Comparison of ENCODE assay signal across 26 cellular contexts in the genomic region with DNA sequence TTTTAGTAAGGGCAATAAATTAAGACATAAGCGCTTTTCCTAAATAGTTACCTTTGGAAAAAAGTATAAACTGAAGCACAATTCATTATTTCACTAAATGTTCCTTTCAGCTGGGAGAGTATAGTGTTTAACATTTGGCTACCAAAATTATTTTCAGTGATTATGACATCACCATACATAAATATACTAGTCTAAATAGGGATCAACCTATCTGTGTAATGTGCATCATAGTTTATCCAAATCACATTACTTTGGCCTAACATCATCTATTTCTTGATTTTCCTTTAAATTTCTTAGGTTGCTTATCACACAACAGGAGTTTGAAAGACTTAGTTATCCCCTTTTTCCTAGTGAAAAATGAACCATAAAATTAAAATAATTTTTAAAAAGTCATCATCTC.
DNase-seq lines count a peak whose midpoint lies in the region; ATAC-seq, FAIRE-seq and TF ChIP-seq lines count a peak whose summit lies in the region.
"Had no signal": no experiment of that assay in that cellular context is flagged by ENCODE, and none has a peak within 500 bp of the region (broad histone marks: within the 10 kb centered on the region; RNA-seq: fewer than 3 reads in every experiment).

No MANE protein-coding gene starts in this region.

- H3K79me2 ChIP-seq in HepG2 (ENCODE audit: insufficient read depth, low read length) = no peaks in the 10 kb centered on the region

- CTCF ChIA-PET in HepG2 (lab: Yijun Ruan, JAX; ENCODE audit: low intra/inter-chr PET ratio, low total read pairs) = no interaction called here
- CTCF ChIA-PET in HEK293 (lab: Yijun Ruan, JAX) = no interaction called here
- CTCF ChIA-PET in Calu3 (lab: Charles Lee) = no interaction called here

- intact Hi-C loops in HepG2 (cut with micrococcal nuclease; ENCODE audit: unreplicated experiment) (no loop called here), right lobe of liver (cut with DNase I) (no loop called here), Calu3 (cut with micrococcal nuclease; ENCODE audit: unreplicated experiment) (loop anchor here (5.0 kb wide), 1 partner anchor 37 kb away; no protein-coding TSS in a partner anchor)

- no peaks in the 10 kb centered on the region for H3K36me3 Mint-ChIP-seq in Calu3 (ENCODE audit: insufficient read depth, unreplicated experiment)
- H3K36me3 Mint-ChIP-seq: CD14-positive monocyte; CD4-positive, alpha-beta memory T cell; CD4-positive, CD25-positive, alpha-beta regulatory T cell; CD8-positive, alpha-beta memory T cell had no signal

- no peak overlapping the region for H3K27ac Mint-ChIP-seq in Calu3 (ENCODE audit: unreplicated experiment)
- H3K27ac Mint-ChIP-seq: CD14-positive monocyte; CD4-positive, alpha-beta memory T cell; CD8-positive, alpha-beta memory T cell had no signal

- H3K4me3 ChIP-seq in HepG2 (replicated peaks in 1 of 3; ENCODE audit: insufficient read depth in 1 of 3, low read depth in 2 of 3, low read length in 3 of 3) = no peak overlapping the region
- H3K4me3 ChIP-seq in right lobe of liver = no peak overlapping the region
- no peak overlapping the region for H3K4me3 ChIP-seq in HEK293 (ENCODE audit: low read depth, low read length)
- H3K4me3 ChIP-seq: A549, BLaER1, GM12878 had no signal

- no peaks in the 10 kb centered on the region for H3K27me3 Mint-ChIP-seq in Calu3 (ENCODE audit: unreplicated experiment)
- H3K27me3 Mint-ChIP-seq: CD4-positive, alpha-beta memory T cell; CD4-positive, CD25-positive, alpha-beta regulatory T cell; CD8-positive, alpha-beta memory T cell had no signal

- H2AFZ ChIP-seq in HepG2 (ENCODE audit: low read length) = no peak overlapping the region

- TF ChIP-seq EP300 in HepG2 (IDR thresholded peaks at IDR 0.05; ENCODE audit: low read depth in 2 of 2, low read length in 2 of 2) = no peak
- no peak for TF ChIP-seq EP300 in HepG2 (CRISPR knock-in tag; IDR thresholded peaks at IDR 0.05; ENCODE audit: borderline replicate concordance)

- no peaks in the 10 kb centered on the region for H4K20me1 ChIP-seq in HepG2 (ENCODE audit: insufficient read depth, low read length)
- H4K20me1 ChIP-seq: BLaER1 had no signal

- 95% methylated on average over 1 of the region's 1 CpG for WGBS in HepG2 (ENCODE audit: low lambda C conversion rate)
- WGBS in right lobe of liver (ENCODE audit: insufficient coverage, low coverage, low lambda C conversion rate, missing lambda C conversion rate) = 89% methylated on average over 1 of the region's 1 CpG

- DNase-seq in HepG2 (ENCODE audit: low spot score) (no peak), right lobe of liver (no peak), Calu3 (no peak), anterior cingulate cortex (lab: John Stamatoyannopoulos, UW) (no peak)
- DNase-seq: BE2C; C1 segment of cervical spinal cord; CD4-positive, alpha-beta memory T cell; CD4-positive, CD25-positive, alpha-beta regulatory T cell; CD8-positive, alpha-beta memory T cell; COR-L47; DMS 273 treated with DMSO at 0.1 percent for 48 hours; DMS153; DMS53; DMS79; DND-41; EL; GDM1 had no signal

- ATAC-seq in HepG2 (no peak), right lobe of liver (no peak)
- ATAC-seq: A549, GM12878 had no signal

- in situ Hi-C loops in HepG2 (cut with HindIII; ENCODE audit: extremely low pct_ligation_motif_present, low pct_unique_long_range_greater_than_20kb) = no loop called here

- FAIRE-seq in HepG2 (lab: Jason Lieb, UNC) = no peak
- FAIRE-seq: A549, GM12878, GM12892, GM18507, GM19239 had no signal

- BruUV-seq in HepG2 (replicated peaks; lab: Mats Ljungman, UMichigan) (no TSS peak), Calu3 (replicated peaks; lab: Mats Ljungman, UMichigan) (no TSS peak)

- H3K27me3 ChIP-seq in HepG2 (ENCODE audit: control insufficient read depth in 1 of 2, insufficient read depth in 2 of 2, low read length in 2 of 2) = no peaks in the 10 kb centered on the region
- no peaks in the 10 kb centered on the region for H3K27me3 ChIP-seq in right lobe of liver
- H3K27me3 ChIP-seq: BE2C, BLaER1 had no signal

- POLR2A ChIA-PET in HepG2 (lab: Yijun Ruan, JAX) (no interaction called here), HEK293 (lab: Yijun Ruan, JAX) (no interaction called here)

- H3K4me2 ChIP-seq in HepG2 (ENCODE audit: low read depth, low read length) = no peak overlapping the region
- H3K4me2 ChIP-seq: A549, BLaER1 had no signal

- H3K27ac ChIP-seq in HepG2 (ENCODE audit: extremely low read length, insufficient read depth, low read length) (no peak overlapping the region), right lobe of liver (no peak overlapping the region), HEK293 (ENCODE audit: extremely low read depth, low read depth, low read length) (no peak overlapping the region)
- H3K27ac ChIP-seq: 22Rv1, A549, BLaER1 had no signal

- TF ChIP-seq CTCF in HepG2 (CRISPR knock-in tag; IDR thresholded peaks at IDR 0.05) = no peak
- TF ChIP-seq CTCF in right lobe of liver (IDR thresholded peaks at IDR 0.05) = no peak
- TF ChIP-seq CTCF in HEK293 (tag by site-specific recombination; IDR thresholded peaks at IDR 0.05) = no peak
- no peak for TF ChIP-seq CTCF in Calu3 (IDR thresholded peaks at IDR 0.05; ENCODE audit: unreplicated experiment)

- H3K9me3 Mint-ChIP-seq in Calu3 (ENCODE audit: low read depth, unreplicated experiment) = no peaks in the 10 kb centered on the region

- TF ChIP-seq POLR2A in HepG2 (IDR thresholded peaks at IDR 0.05; ENCODE audit: insufficient read depth in 1 of 2, low read depth in 2 of 2, low read length in 2 of 2) (no peak), right lobe of liver (IDR thresholded peaks at IDR 0.05) (no peak)

- H3K9me3 ChIP-seq in HepG2 (ENCODE audit: low read length) = no peaks in the 10 kb centered on the region
- no peaks in the 10 kb centered on the region for H3K9me3 ChIP-seq in right lobe of liver
- H3K9me3 ChIP-seq in HEK293 (ENCODE audit: control insufficient read depth, insufficient read depth, low read depth, low read length) = no peaks in the 10 kb centered on the region
- H3K9me3 ChIP-seq: A549, BE2C, BLaER1 had no signal

- no peak for TF ChIP-seq RAD21 in HepG2 (CRISPR knock-in tag; IDR thresholded peaks at IDR 0.05)

- no peaks in the 10 kb centered on the region for H3K36me3 ChIP-seq in HepG2 (replicated peaks in 1 of 2; ENCODE audit: control insufficient read depth in 1 of 2, insufficient read depth in 2 of 2, low read length in 2 of 2)
- no peaks in the 10 kb centered on the region for H3K36me3 ChIP-seq in right lobe of liver
- no peaks in the 10 kb centered on the region for H3K36me3 ChIP-seq in HEK293 (ENCODE audit: control insufficient read depth in 2 of 2, insufficient read depth in 1 of 2, low read length in 2 of 2)
- H3K36me3 ChIP-seq: BE2C, BLaER1 had no signal

- H3K4me1 Mint-ChIP-seq in Calu3 (ENCODE audit: low read depth, unreplicated experiment) = no peaks in the 10 kb centered on the region
- H3K4me1 Mint-ChIP-seq: CD14-positive monocyte; CD4-positive, alpha-beta memory T cell; CD4-positive, CD25-positive, alpha-beta regulatory T cell; CD8-positive, alpha-beta memory T cell had no signal

- H3K4me3 Mint-ChIP-seq in Calu3 (ENCODE audit: low read depth, unreplicated experiment) = no peak overlapping the region
- H3K4me3 Mint-ChIP-seq: CD14-positive monocyte; CD4-positive, alpha-beta memory T cell; CD4-positive, CD25-positive, alpha-beta regulatory T cell; CD8-positive, alpha-beta memory T cell had no signal

- no peak overlapping the region for H3K9ac ChIP-seq in HepG2 (ENCODE audit: insufficient read depth, low read depth, low read length)
- H3K9ac ChIP-seq: BLaER1 had no signal

- H3K4me1 ChIP-seq in HepG2 (ENCODE audit: insufficient read depth, low read length) = peaks cover 23% of the 10 kb centered on the region
- no peaks in the 10 kb centered on the region for H3K4me1 ChIP-seq in right lobe of liver
- H3K4me1 ChIP-seq in HEK293 (ENCODE audit: control insufficient read depth, insufficient read depth, low read length) = peaks cover 6% of the 10 kb centered on the region
- H3K4me1 ChIP-seq: A549, BE2C, BLaER1 had no signal

TF ChIP-seq in HepG2, 621 proteins besides CTCF, POLR2A, EP300 and RAD21:
- TF ChIP-seq CREB1 (IDR thresholded peaks at IDR 0.05) (0 out of 2 replicates have a peak, but pooled peaks have one; percentile 21), CREB1 (CRISPR knock-in tag; IDR thresholded peaks at IDR 0.05) (no peak), ATF7 (IDR thresholded peaks at IDR 0.05) (peak; percentile 71), ATF7 (CRISPR knock-in tag; IDR thresholded peaks at IDR 0.05) (no peak), NFE2L1 (CRISPR knock-in tag; IDR thresholded peaks at IDR 0.05; ENCODE audit: borderline replicate concordance) (no peak)
TF ChIP-seq in HepG2: peak in this region for 2.

TF ChIP-seq in HEK293, 187 proteins besides CTCF, POLR2A, EP300 and RAD21:
- TF ChIP-seq ZNF335 (tag by site-specific recombination; conservative IDR thresholded peaks at IDR 0.05) (no peak), ATF2 (tag by site-specific recombination; IDR thresholded peaks at IDR 0.05; ENCODE audit: low read depth) (peak; percentile 74)
TF ChIP-seq in HEK293: peak in this region for 1.

Comparison
In these comparisons a context has a peak if more than half of its experiments do, and no peak if none do; other contexts are left out.
1. Of the 63 proteins assayed by ChIP-seq in both HepG2 and HEK293: peak only in HepG2: none; only in HEK293: ATF2; in both: none; in neither: 62.